8 cellular contexts compared by ENCODE assay signal in genomic region chr14:65413739-65414045, GRCh38. TPM values are rescaled to one million over a fixed set of nuclear protein-coding genes. Genes with fewer than 3 reads are reported as not detected.
DNase-seq lines count a peak whose midpoint lies in the region; ATAC-seq and TF ChIP-seq lines count a peak whose summit lies in the region.

No MANE protein-coding gene starts in this region.

- no peaks in the 10 kb centered on the region for H3K27me3 Mint-ChIP-seq in activated T-cell treated with anti-CD3 and anti-CD28 coated beads, Interleukin-2, amount 50 U/mL, for 24 hours

- H3K4me3 ChIP-seq in liver (ENCODE audit: low read depth in 1 of 3, low read length in 3 of 3) (peak overlapping the region; percentile 59 to 86 (median 82)), thyroid gland (replicated peaks in 1 of 3) (peak overlapping the region in 2 of 3 donors; percentile 89)

- no peaks in the 10 kb centered on the region for H3K9me3 ChIP-seq in liver (ENCODE audit: control insufficient read depth in 4 of 4, low read length in 3 of 4)
- H3K9me3 ChIP-seq in thyroid gland = no peaks in the 10 kb centered on the region

- peaks cover 0 to 22% (median 10%) of the 10 kb centered on the region in 4 donors for H3K4me1 ChIP-seq in liver (ENCODE audit: control insufficient read depth in 4 of 4, insufficient read depth in 4 of 4, low read length in 3 of 4)
- peaks cover 4 to 13% of the 10 kb centered on the region in 2 donors for H3K4me1 ChIP-seq in thyroid gland

- H3K9me3 Mint-ChIP-seq in activated T-cell treated with anti-CD3 and anti-CD28 coated beads, Interleukin-2, amount 50 U/mL, for 24 hours = no peaks in the 10 kb centered on the region

- TF ChIP-seq POLR2A in thyroid gland (IDR thresholded peaks at IDR 0.05) = no peak

- DNase-seq in activated T-cell treated with anti-CD3 and anti-CD28 coated beads, Interleukin-2, amount 50 U/mL, for 24 hours = no peak
- DNase-seq in activated T-cell treated with anti-CD3 and anti-CD28 coated beads for 4 hours = no peak
- DNase-seq in thyroid gland = no peak
- DNase-seq in NCI-H82 (lab: John Stamatoyannopoulos, UW) = no peak
- DNase-seq in HPDE6-E6E7 (ENCODE audit: extremely low spot score) = no peak

- 53% methylated on average over 6 of the region's 6 CpGs for WGBS in liver
- 38 to 40% methylated on average over 6 of the region's 6 CpGs for WGBS in thyroid gland, 2 donors

- TF ChIP-seq RAD21 in liver (IDR thresholded peaks at IDR 0.05) = no peak

- TF ChIP-seq CTCF in liver (IDR thresholded peaks at IDR 0.05; ENCODE audit: low read depth, low read length, missing input control) (no peak), thyroid gland (IDR thresholded peaks at IDR 0.05) (no peak)

- intact Hi-C loops in thyroid gland (cut with DNase I) = loop anchor here (5.0 to 10.0 kb wide), 3 partner anchors 191 to 541 kb away; no protein-coding TSS in a partner anchor

- H3K27ac ChIP-seq in angular gyrus (ENCODE audit: low read depth, low read length) = peak overlapping the region; percentile 94
- H3K27ac ChIP-seq in liver (ENCODE audit: low read depth in 1 of 2, low read length in 2 of 2) = no peak overlapping the region
- H3K27ac ChIP-seq in thyroid gland = peak overlapping the region in 1 of 3 donors; percentile 92

- peaks cover 14% of the 10 kb centered on the region for H3K36me3 Mint-ChIP-seq in activated T-cell treated with anti-CD3 and anti-CD28 coated beads, Interleukin-2, amount 50 U/mL, for 24 hours (ENCODE audit: low read depth)

- peak overlapping the region; percentile 96 for H3K4me3 Mint-ChIP-seq in activated T-cell treated with anti-CD3 and anti-CD28 coated beads, Interleukin-2, amount 50 U/mL, for 24 hours

- ATAC-seq in HG02623 (IDR thresholded peaks at IDR 0.05; ENCODE audit: unreplicated experiment) = no peak

- H3K27ac Mint-ChIP-seq in activated T-cell treated with anti-CD3 and anti-CD28 coated beads, Interleukin-2, amount 50 U/mL, for 24 hours = peak overlapping the region; percentile 92

- H3K36me3 ChIP-seq in liver (ENCODE audit: control insufficient read depth in 4 of 4, insufficient read depth in 3 of 4, low read depth in 1 of 4, low read length in 3 of 4) (no peaks in the 10 kb centered on the region), thyroid gland (no peaks in the 10 kb centered on the region)

- peaks cover 47% of the 10 kb centered on the region for H3K4me1 Mint-ChIP-seq in activated T-cell treated with anti-CD3 and anti-CD28 coated beads, Interleukin-2, amount 50 U/mL, for 24 hours (ENCODE audit: low read depth)

- H3K27me3 ChIP-seq in liver (ENCODE audit: control insufficient read depth in 4 of 4, insufficient read depth in 4 of 4, low read length in 3 of 4) (no peaks in the 10 kb centered on the region), thyroid gland (no peaks in the 10 kb centered on the region)

- no peak overlapping the region for H3K9ac ChIP-seq in liver (ENCODE audit: low read depth in 1 of 2, low read length in 2 of 2)

TF ChIP-seq in liver, 16 proteins besides CTCF, POLR2A, EP300 and RAD21:
- TF ChIP-seq JUND (IDR thresholded peaks at IDR 0.05) (no peak), TAF1 (conservative IDR thresholded peaks at IDR 0.05) (no peak), RXRA (IDR thresholded peaks at IDR 0.05) (no peak), FOXA2 (IDR thresholded peaks at IDR 0.05) (no peak), SP1 (IDR thresholded peaks at IDR 0.05) (no peak), YY1 (IDR thresholded peaks at IDR 0.05) (no peak), HNF4A (conservative IDR thresholded peaks at IDR 0.05) (no peak), GABPA (IDR thresholded peaks at IDR 0.05 in 1 of 2, conservative IDR thresholded peaks at IDR 0.05 in 1 of 2) (no peak), NR2F2 (IDR thresholded peaks at IDR 0.05) (no peak), FOXA1 (IDR thresholded peaks at IDR 0.05) (no peak), HNF4G (IDR thresholded peaks at IDR 0.05) (no peak)
- TF ChIP-seq, protein P1, sequence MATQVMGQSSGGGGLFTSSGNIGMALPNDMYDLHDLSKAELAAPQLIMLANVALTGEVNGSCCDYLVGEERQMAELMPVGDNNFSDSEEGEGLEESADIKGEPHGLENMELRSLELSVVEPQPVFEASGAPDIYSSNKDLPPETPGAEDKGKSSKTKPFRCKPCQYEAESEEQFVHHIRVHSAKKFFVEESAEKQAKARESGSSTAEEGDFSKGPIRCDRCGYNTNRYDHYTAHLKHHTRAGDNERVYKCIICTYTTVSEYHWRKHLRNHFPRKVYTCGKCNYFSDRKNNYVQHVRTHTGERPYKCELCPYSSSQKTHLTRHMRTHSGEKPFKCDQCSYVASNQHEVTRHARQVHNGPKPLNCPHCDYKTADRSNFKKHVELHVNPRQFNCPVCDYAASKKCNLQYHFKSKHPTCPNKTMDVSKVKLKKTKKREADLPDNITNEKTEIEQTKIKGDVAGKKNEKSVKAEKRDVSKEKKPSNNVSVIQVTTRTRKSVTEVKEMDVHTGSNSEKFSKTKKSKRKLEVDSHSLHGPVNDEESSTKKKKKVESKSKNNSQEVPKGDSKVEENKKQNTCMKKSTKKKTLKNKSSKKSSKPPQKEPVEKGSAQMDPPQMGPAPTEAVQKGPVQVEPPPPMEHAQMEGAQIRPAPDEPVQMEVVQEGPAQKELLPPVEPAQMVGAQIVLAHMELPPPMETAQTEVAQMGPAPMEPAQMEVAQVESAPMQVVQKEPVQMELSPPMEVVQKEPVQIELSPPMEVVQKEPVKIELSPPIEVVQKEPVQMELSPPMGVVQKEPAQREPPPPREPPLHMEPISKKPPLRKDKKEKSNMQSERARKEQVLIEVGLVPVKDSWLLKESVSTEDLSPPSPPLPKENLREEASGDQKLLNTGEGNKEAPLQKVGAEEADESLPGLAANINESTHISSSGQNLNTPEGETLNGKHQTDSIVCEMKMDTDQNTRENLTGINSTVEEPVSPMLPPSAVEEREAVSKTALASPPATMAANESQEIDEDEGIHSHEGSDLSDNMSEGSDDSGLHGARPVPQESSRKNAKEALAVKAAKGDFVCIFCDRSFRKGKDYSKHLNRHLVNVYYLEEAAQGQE (IDR thresholded peaks at IDR 0.05) = no peak
- TF ChIP-seq, protein P2, sequence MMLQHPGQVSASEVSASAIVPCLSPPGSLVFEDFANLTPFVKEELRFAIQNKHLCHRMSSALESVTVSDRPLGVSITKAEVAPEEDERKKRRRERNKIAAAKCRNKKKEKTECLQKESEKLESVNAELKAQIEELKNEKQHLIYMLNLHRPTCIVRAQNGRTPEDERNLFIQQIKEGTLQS (IDR thresholded peaks at IDR 0.05) = no peak
- TF ChIP-seq, protein P3, sequence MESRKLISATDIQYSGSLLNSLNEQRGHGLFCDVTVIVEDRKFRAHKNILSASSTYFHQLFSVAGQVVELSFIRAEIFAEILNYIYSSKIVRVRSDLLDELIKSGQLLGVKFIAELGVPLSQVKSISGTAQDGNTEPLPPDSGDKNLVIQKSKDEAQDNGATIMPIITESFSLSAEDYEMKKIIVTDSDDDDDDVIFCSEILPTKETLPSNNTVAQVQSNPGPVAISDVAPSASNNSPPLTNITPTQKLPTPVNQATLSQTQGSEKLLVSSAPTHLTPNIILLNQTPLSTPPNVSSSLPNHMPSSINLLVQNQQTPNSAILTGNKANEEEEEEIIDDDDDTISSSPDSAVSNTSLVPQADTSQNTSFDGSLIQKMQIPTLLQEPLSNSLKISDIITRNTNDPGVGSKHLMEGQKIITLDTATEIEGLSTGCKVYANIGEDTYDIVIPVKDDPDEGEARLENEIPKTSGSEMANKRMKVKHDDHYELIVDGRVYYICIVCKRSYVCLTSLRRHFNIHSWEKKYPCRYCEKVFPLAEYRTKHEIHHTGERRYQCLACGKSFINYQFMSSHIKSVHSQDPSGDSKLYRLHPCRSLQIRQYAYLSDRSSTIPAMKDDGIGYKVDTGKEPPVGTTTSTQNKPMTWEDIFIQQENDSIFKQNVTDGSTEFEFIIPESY (IDR thresholded peaks at IDR 0.05) = no peak

RNA-seq across cellular contexts. Expression of gene FUT8, which starts 1.2 kb away (rescaled TPM):
- total RNA-seq in liver = 10 to 100 TPM in 1 of 2 donors, 1 to 10 TPM in 1; 5.9 to 14.1 TPM
- polyA plus RNA-seq in liver = 1 to 10 TPM; 1.1 to 2.1 TPM
- 10 to 100 TPM; 29.2 to 55.5 (median 41.1) TPM for total RNA-seq in thyroid gland
